In the genomic region with DNA sequence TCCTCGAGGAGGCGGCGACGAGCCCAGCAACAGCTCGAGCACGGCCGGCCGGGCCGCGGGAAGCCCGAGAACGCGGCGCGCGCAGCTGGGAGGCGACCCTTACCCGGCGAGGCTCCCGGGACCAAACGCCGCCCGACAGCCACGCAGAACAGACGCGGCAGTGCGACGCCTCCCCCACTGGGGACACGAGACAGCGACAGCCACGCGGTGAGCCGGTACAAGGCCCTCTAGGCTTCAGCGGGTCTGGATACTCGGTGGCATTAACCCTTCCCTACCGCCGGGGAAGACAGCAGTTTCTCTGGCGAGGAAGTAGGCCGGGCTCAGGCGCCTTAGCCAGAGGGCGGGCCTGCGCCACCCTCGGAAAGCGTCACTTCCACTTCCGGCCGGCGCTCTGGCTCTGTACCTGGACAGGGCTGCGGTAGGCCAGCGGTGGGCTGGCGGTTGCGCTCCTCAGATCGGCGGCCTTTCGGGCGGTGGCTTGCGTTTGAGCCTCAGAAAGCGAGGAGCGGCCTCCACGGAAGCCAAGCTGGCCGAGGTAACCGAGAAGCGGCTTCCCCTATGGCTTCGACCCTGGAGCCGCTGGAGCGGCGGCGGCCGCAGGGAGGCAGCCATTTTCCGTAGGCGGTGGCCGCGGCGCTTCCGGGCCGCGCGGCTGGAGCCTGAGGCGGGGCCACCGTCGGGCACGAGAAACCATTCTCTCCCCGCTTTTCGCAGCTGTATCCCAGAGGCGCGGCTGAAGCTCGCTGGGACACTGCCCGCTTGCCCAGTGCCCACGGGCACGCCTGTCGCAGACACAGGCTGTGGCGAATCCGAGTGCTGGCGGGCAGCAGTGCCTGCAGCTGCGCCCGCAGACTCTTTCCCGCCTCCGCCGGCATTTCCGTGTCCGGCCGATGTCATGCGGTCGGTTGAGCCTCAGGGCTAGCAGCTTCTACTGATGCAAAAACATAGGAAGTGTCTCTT, we compare ENCODE assay signal across 8 cellular contexts. TPM values are rescaled to one million over a fixed set of nuclear protein-coding genes. Genes with fewer than 3 reads are reported as not detected.
DNase-seq lines count a peak whose midpoint lies in the region; ATAC-seq and TF ChIP-seq lines count a peak whose summit lies in the region.

A gene with protein sequence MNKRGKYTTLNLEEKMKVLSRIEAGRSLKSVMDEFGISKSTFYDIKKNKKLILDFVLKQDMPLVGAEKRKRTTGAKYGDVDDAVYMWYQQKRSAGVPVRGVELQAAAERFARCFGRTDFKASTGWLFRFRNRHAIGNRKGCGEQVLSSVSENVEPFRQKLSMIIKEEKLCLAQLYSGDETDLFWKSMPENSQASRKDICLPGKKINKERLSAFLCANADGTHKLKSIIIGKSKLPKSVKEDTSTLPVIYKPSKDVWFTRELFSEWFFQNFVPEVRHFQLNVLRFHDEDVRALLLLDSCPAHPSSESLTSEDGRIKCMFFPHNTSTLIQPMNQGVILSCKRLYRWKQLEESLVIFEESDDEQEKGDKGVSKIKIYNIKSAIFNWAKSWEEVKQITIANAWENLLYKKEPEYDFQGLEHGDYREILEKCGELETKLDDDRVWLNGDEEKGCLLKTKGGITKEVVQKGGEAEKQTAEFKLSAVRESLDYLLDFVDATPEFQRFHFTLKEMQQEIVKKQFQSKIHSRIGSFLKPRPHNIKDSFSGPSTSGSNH (minus strand): TSS at position 322 of the 960 bp plus-strand sequence. CDS start 4,816 bp downstream, outside the sequence.
Gene ZNF75A, plus strand, starts transcription at position 389 of the 960 bp plus-strand sequence. CDS start 2,932 bp downstream, outside the sequence.

- H3K23ac ChIP-seq in IMR-90 (ENCODE audit: low read depth, low read length): peak within 1 kb of the TSS; percentile 91; the same call in 1 of the 2 replicates

- H3K27ac Mint-ChIP-seq in naive thymus-derived CD8-positive, alpha-beta T cell: peak within 1 kb of the TSS; percentile 37 to 94 (median 84)
- H3K27ac Mint-ChIP-seq in stimulated activated memory B cell treated with anti-CD40 and anti-IgM and Interleukin-4, amounts not matched to agents 10 μg/mL and 1 μg/mL and 100 μg/mL, for 72 hours: peak within 1 kb of the TSS; percentile 82

- peak within 1 kb of the TSS; percentile 58 for H3K56ac ChIP-seq in IMR-90 (ENCODE audit: extremely low read depth, insufficient read depth, low read length)

- peak; percentile 92 for ATAC-seq in GM21526 (IDR thresholded peaks at IDR 0.05; ENCODE audit: low FRiP score, unreplicated experiment)
- peak; percentile 98 for ATAC-seq in IMR-90 (ENCODE audit: low read depth)
- peak; percentile 93 to 96 for ATAC-seq in naive thymus-derived CD8-positive, alpha-beta T cell
- ATAC-seq in stimulated activated memory B cell treated with anti-CD40 and anti-IgM and Interleukin-4, amounts not matched to agents 10 μg/mL and 1 μg/mL and 100 μg/mL, for 72 hours: peak; percentile 99

- no peak within 1 kb of the TSS for H2BK20ac ChIP-seq in IMR-90 (ENCODE audit: low read depth, low read length)

- peak within 1 kb of the TSS; percentile 95 for H3K4ac ChIP-seq in IMR-90 (ENCODE audit: low read depth, low read length)

- H4K91ac ChIP-seq in IMR-90 (ENCODE audit: insufficient read depth, low read depth, low read length): peak within 1 kb of the TSS; percentile 87

- in situ Hi-C loops in IMR-90 (cut with MboI; ENCODE audit: low sequenced_read_pairs): no loop called here

- peak within 1 kb of the TSS; percentile 92 for H3K27ac ChIP-seq in IMR-90 (ENCODE audit: insufficient read depth, low read length)
- H3K27ac ChIP-seq in Peyer's patch: peak within 1 kb of the TSS; percentile 87 to 92 (median 90)
- H3K27ac ChIP-seq in fibroblast of lung (ENCODE audit: insufficient read depth, low read length): peak within 1 kb of the TSS; percentile 91

- peaks cover 29 to 36% of the 10 kb centered on the region in 2 experiments for H3K79me1 ChIP-seq in IMR-90 (ENCODE audit: low read depth in 1 of 2, low read length in 2 of 2)

- TF ChIP-seq CTCF in IMR-90 (conservative IDR thresholded peaks at IDR 0.05; ENCODE audit: low read depth, low read length) (0 out of 2 replicates have a peak, but pooled peaks have one; percentile 4), Peyer's patch (IDR thresholded peaks at IDR 0.05) (peak in 3 of 6 experiments; percentile 28 to 41 (median 40)), fibroblast of lung (conservative IDR thresholded peaks at IDR 0.05 in 1 of 2, IDR thresholded peaks at IDR 0.05 in 1 of 2; ENCODE audit: low read depth in 1 of 2, low read length in 2 of 2) (no peak)

- BruUV-seq in IMR-90 (replicated peaks; lab: Mats Ljungman, UMichigan): no TSS peak

- peak within 1 kb of the TSS; percentile 75 to 90 (median 84) for H3K4me3 Mint-ChIP-seq in naive thymus-derived CD8-positive, alpha-beta T cell
- peak within 1 kb of the TSS; percentile 84 for H3K4me3 Mint-ChIP-seq in stimulated activated memory B cell treated with anti-CD40 and anti-IgM and Interleukin-4, amounts not matched to agents 10 μg/mL and 1 μg/mL and 100 μg/mL, for 72 hours

- H3K36me3 Mint-ChIP-seq in naive thymus-derived CD8-positive, alpha-beta T cell: peaks cover 34 to 78% (median 48%) of the 10 kb centered on the region in 3 donors
- H3K36me3 Mint-ChIP-seq in stimulated activated memory B cell treated with anti-CD40 and anti-IgM and Interleukin-4, amounts not matched to agents 10 μg/mL and 1 μg/mL and 100 μg/mL, for 72 hours: peaks cover 66% of the 10 kb centered on the region

- dilution Hi-C loops in IMR-90 (cut with HindIII; ENCODE audit: low sequenced_read_pairs, unreplicated experiment): no loop called here

- H3K9me3 Mint-ChIP-seq in naive thymus-derived CD8-positive, alpha-beta T cell: peaks cover 5 to 79% (median 27%) of the 10 kb centered on the region in 9 donors
- H3K9me3 Mint-ChIP-seq in stimulated activated memory B cell treated with anti-CD40 and anti-IgM and Interleukin-4, amounts not matched to agents 10 μg/mL and 1 μg/mL and 100 μg/mL, for 72 hours: peaks cover 14% of the 10 kb centered on the region

- peaks cover 26% of the 10 kb centered on the region for H3K36me3 ChIP-seq in IMR-90 (ENCODE audit: control insufficient read depth, insufficient read depth, low read length)
- peaks cover 0 to 39% (median 0%) of the 10 kb centered on the region in 3 donors for H3K36me3 ChIP-seq in Peyer's patch
- peaks cover 4% of the 10 kb centered on the region for H3K36me3 ChIP-seq in fibroblast of lung (ENCODE audit: control insufficient read depth, insufficient read depth, low read length)

- H4K20me1 ChIP-seq in IMR-90 (ENCODE audit: insufficient read depth, low read length) (no peaks in the 10 kb centered on the region), fibroblast of lung (ENCODE audit: control insufficient read depth, extremely low read depth, insufficient read depth, low read length) (no peaks in the 10 kb centered on the region)

- H3K9ac ChIP-seq in IMR-90 (ENCODE audit: low read depth, low read length): peak within 1 kb of the TSS; percentile 76
- peak within 1 kb of the TSS; percentile 93 for H3K9ac ChIP-seq in fibroblast of lung (ENCODE audit: insufficient read depth, low read length)

- H3K9me1 ChIP-seq in IMR-90 (ENCODE audit: insufficient read depth, low read length): no peaks in the 10 kb centered on the region

- TF ChIP-seq RAD21 in IMR-90 (IDR thresholded peaks at IDR 0.05; ENCODE audit: low read length): no peak

- intact Hi-C loops in IMR-90 (cut with micrococcal nuclease): no loop called here

- H3K4me1 ChIP-seq in IMR-90 (ENCODE audit: control insufficient read depth, insufficient read depth, low read length) (no peaks in the 10 kb centered on the region), Peyer's patch (peaks cover 0 to 9% (median 0%) of the 10 kb centered on the region in 4 donors), fibroblast of lung (ENCODE audit: control insufficient read depth, extremely low read depth, insufficient read depth, low read length) (peaks cover 2% of the 10 kb centered on the region)

- TF ChIP-seq POLR2A in IMR-90 (IDR thresholded peaks at IDR 0.05; ENCODE audit: low read depth, low read length): peak; percentile 89
- TF ChIP-seq POLR2A in Peyer's patch (IDR thresholded peaks at IDR 0.05): peak; percentile 81 to 82

- H3K27me3 Mint-ChIP-seq in naive thymus-derived CD8-positive, alpha-beta T cell: no peaks in the 10 kb centered on the region
- no peaks in the 10 kb centered on the region for H3K27me3 Mint-ChIP-seq in stimulated activated memory B cell treated with anti-CD40 and anti-IgM and Interleukin-4, amounts not matched to agents 10 μg/mL and 1 μg/mL and 100 μg/mL, for 72 hours

- H2BK120ac ChIP-seq in IMR-90 (ENCODE audit: low read depth, low read length): peak within 1 kb of the TSS; percentile 65; the same call in 1 of the 2 replicates

- peak within 1 kb of the TSS; percentile 78 for H3K4me3 ChIP-seq in IMR-90 (ENCODE audit: insufficient read depth, low read depth, low read length)
- peak within 1 kb of the TSS; percentile 64 to 84 (median 81) for H3K4me3 ChIP-seq in Peyer's patch
- H3K4me3 ChIP-seq in fibroblast of lung (replicated peaks in 1 of 4; ENCODE audit: control extremely low read depth in 1 of 4, insufficient read depth in 1 of 4, low read depth in 3 of 4, low read length in 4 of 4): peak within 1 kb of the TSS; percentile 70 to 86 (median 79)

- WGBS in IMR-90 (ENCODE audit: extremely low coverage in 2 of 2, insufficient read length in 1 of 2), 2 experiments: 3% methylated on average over 62 of the region's 103 CpGs; no CpG with 5 or more reads in 1 of the 2 experiments

- H2AK5ac ChIP-seq in IMR-90 (ENCODE audit: low read depth, low read length): peak within 1 kb of the TSS; percentile 25

- H3K27me3 ChIP-seq in IMR-90 (ENCODE audit: control insufficient read depth, insufficient read depth, low read length): no peaks in the 10 kb centered on the region
- no peaks in the 10 kb centered on the region for H3K27me3 ChIP-seq in Peyer's patch
- H3K27me3 ChIP-seq in fibroblast of lung (ENCODE audit: control insufficient read depth, insufficient read depth, low read length): no peaks in the 10 kb centered on the region

- no peak within 1 kb of the TSS for H2BK15ac ChIP-seq in IMR-90 (ENCODE audit: low read depth, low read length)

- H2AK9ac ChIP-seq in IMR-90 (replicated peaks; ENCODE audit: low read depth, low read length, poor library complexity): peak within 1 kb of the TSS; percentile 88

- H3K14ac ChIP-seq in IMR-90 (replicated peaks; ENCODE audit: low read depth, low read length): peak within 1 kb of the TSS; percentile 98

- peaks cover 47% of the 10 kb centered on the region for H3K9me3 ChIP-seq in IMR-90 (ENCODE audit: control insufficient read depth, insufficient read depth, low read length)
- H3K9me3 ChIP-seq in Peyer's patch: peaks cover 0 to 57% (median 2%) of the 10 kb centered on the region in 4 donors
- peaks cover 2% of the 10 kb centered on the region for H3K9me3 ChIP-seq in fibroblast of lung (ENCODE audit: control insufficient read depth, insufficient read depth, low read depth, low read length)

- H4K8ac ChIP-seq in IMR-90 (ENCODE audit: low read depth in 2 of 2, low read length in 2 of 2): peak within 1 kb of the TSS; percentile 93 to 97

- H3K79me2 ChIP-seq in fibroblast of lung (ENCODE audit: control insufficient read depth, insufficient read depth, low read length): no peaks in the 10 kb centered on the region

- peak within 1 kb of the TSS; percentile 93 for H2BK5ac ChIP-seq in IMR-90 (ENCODE audit: low read depth, low read length, poor library complexity, severe bottlenecking)

- CTCF ChIA-PET in IMR-90 (lab: Yijun Ruan, JAX): no interaction called here

- H4K5ac ChIP-seq in IMR-90 (ENCODE audit: low read depth, low read length): peak within 1 kb of the TSS; percentile 94

- peaks cover 9 to 31% (median 20%) of the 10 kb centered on the region in 4 donors for H3K4me1 Mint-ChIP-seq in naive thymus-derived CD8-positive, alpha-beta T cell
- H3K4me1 Mint-ChIP-seq in stimulated activated memory B cell treated with anti-CD40 and anti-IgM and Interleukin-4, amounts not matched to agents 10 μg/mL and 1 μg/mL and 100 μg/mL, for 72 hours: peaks cover 8% of the 10 kb centered on the region

- peak within 1 kb of the TSS; percentile 95 for H3K4me2 ChIP-seq in IMR-90 (ENCODE audit: low read depth, low read length)
- peak within 1 kb of the TSS; percentile 94 for H3K4me2 ChIP-seq in fibroblast of lung (ENCODE audit: extremely low read depth, insufficient read depth, low read length)

- POLR2A ChIA-PET in IMR-90 (lab: Charles Lee; ENCODE audit: unreplicated experiment): interaction anchor here (0.6 kb wide), 1 partner anchor 97 kb away, joined by 15 read pairs; no protein-coding TSS in a partner anchor
- POLR2A ChIA-PET in naive thymus-derived CD8-positive, alpha-beta T cell (lab: Charles Lee): interaction anchor here (0.6 to 5.2 kb wide), 25 partner anchors 10 to 281 kb away, joined by 3 to 59 read pairs (median 5); partner anchors contain the start of genes CLUAP1, OR1F1, ZNF174 and ZNF213

- H2AFZ ChIP-seq in IMR-90 (replicated peaks; ENCODE audit: low read length, poor library complexity): peak within 1 kb of the TSS; percentile 100
- H2AFZ ChIP-seq in fibroblast of lung (ENCODE audit: low read length): peak within 1 kb of the TSS; percentile 92

- peak within 1 kb of the TSS; percentile 60; the same call in 1 of the 2 replicates for H3K18ac ChIP-seq in IMR-90 (ENCODE audit: low read depth, low read length)

- DNase-seq in DMS 273 treated with DMSO at 0.1 percent for 48 hours (lab: John Stamatoyannopoulos, UW) (peak; percentile 78), IMR-90 (peak; percentile 88), Peyer's patch (peak; percentile 78 to 93 (median 92)), fibroblast of lung (ENCODE audit: low read depth in 2 of 2) (peak; percentile 93 to 94)
- DNase-seq in activated T-helper 1 cell treated with anti-CD3 and anti-CD28 coated beads, Interleukin-2, amount 50 U/mL, for 16 hours (ENCODE audit: low read depth in 1 of 2, low spot score in 1 of 2): peak; percentile 58 to 67
- peak; percentile 67 to 93 (median 84) for DNase-seq in naive thymus-derived CD8-positive, alpha-beta T cell

RNA-seq across cellular contexts. Expression of the first gene that starts in this region (rescaled TPM):
- total RNA-seq in IMR-90 (2012; rRNA removed) (2.7 and 3.9 TPM in 2 replicates), Peyer's patch (10 to 100 TPM in 1 of 4 donors, 1 to 10 TPM in 3; 1.2 to 14.9 (median 2.9) TPM), fibroblast of lung (9.2 and 9.6 TPM in 2 replicates)
- polyA plus RNA-seq in IMR-90 (2012; rRNA removed) (2.1 and 2.5 TPM in 2 replicates), fibroblast of lung (2.2 and 2.9 TPM in 2 replicates)
- 0.73 and 1.1 TPM in 2 replicates for polyA plus RNA-seq in IMR-90 (2012; cell fraction: cytosol; rRNA removed)
- 0.71 and 4.9 TPM in 2 replicates for polyA plus RNA-seq in IMR-90 (2012; cell fraction: nucleus; rRNA removed; ENCODE audit: low replicate concordance)
- 1.8 and 2.1 TPM in 2 replicates for polyA plus RNA-seq in fibroblast of lung (2012)
- polyA minus RNA-seq in fibroblast of lung (ENCODE audit: low replicate concordance): 0.48 and 0.82 TPM in 2 replicates
- total RNA-seq in naive thymus-derived CD8-positive, alpha-beta T cell: 10 to 100 TPM; 12.6 to 15.6 TPM
- 1 to 10 TPM; 5.8 to 7.0 (median 5.8) TPM for polyA plus RNA-seq in naive thymus-derived CD8-positive, alpha-beta T cell

RNA-seq across cellular contexts. Expression of gene ZNF75A, which starts in this region (rescaled TPM):
- total RNA-seq in IMR-90 (2012; rRNA removed) (15.4 and 17.8 TPM in 2 replicates), Peyer's patch (10 to 100 TPM; 19.3 to 56.9 (median 41.6) TPM), fibroblast of lung (19.3 and 24.3 TPM in 2 replicates)
- polyA plus RNA-seq in IMR-90 (2012; rRNA removed) (9.2 and 14.6 TPM in 2 replicates), fibroblast of lung (13.4 and 14.4 TPM in 2 replicates)
- 2.7 and 3.8 TPM in 2 replicates for polyA plus RNA-seq in IMR-90 (2012; cell fraction: cytosol; rRNA removed)
- polyA plus RNA-seq in IMR-90 (2012; cell fraction: nucleus; rRNA removed; ENCODE audit: low replicate concordance): 9.9 and 55.2 TPM in 2 replicates
- polyA plus RNA-seq in fibroblast of lung (2012): 9.3 and 10.4 TPM in 2 replicates
- polyA minus RNA-seq in fibroblast of lung (ENCODE audit: low replicate concordance): 2.5 and 8.1 TPM in 2 replicates
- 100 to 1,000 TPM; 117 to 128 TPM for total RNA-seq in naive thymus-derived CD8-positive, alpha-beta T cell
- polyA plus RNA-seq in naive thymus-derived CD8-positive, alpha-beta T cell: 10 to 100 TPM; 18.2 to 32.3 (median 23.6) TPM

Comparison
In these comparisons a context has a peak if more than half of its experiments do, and no peak if none do; other contexts are left out.
1. Peak in every context shown above with its lines: DNase-seq, ATAC-seq, H3K4me3 ChIP-seq and H3K27ac ChIP-seq.